21 cellular contexts compared by ENCODE assay signal in genomic region chr2:223196331-223196730, GRCh38.
"Had no signal": no experiment of that assay in that cellular context is flagged by ENCODE, and none has a peak within 500 bp of the region (broad histone marks: within the 10 kb centered on the region; RNA-seq: fewer than 3 reads in every experiment).

No MANE protein-coding gene starts in this region.

- DNase-seq: activated CD4-positive, alpha-beta T cell treated with anti-CD3 and anti-CD28 coated beads for 4 hours; activated CD4-positive, alpha-beta T cell treated with anti-CD3 and anti-CD28 coated beads, Interleukin-2, amount 50 U/mL, for 4 hours; activated effector memory CD4-positive, alpha-beta T cell treated with Interleukin-2 at 50 U/mL for 16 hours; activated naive CD4-positive, alpha-beta T cell treated with Interleukin-2 at 50 U/mL for 16 hours; aorta; caudate nucleus; foreskin fibroblast; heart right ventricle; left lung; naive B cell; nephron progenitor cell; ovary; spleen; stimulated activated CD4-positive, alpha-beta T cell treated with anti-CD3 and anti-CD28 coated beads, Interleukin-2, amount 100 ng/mL, for 48 hours; stimulated activated naive CD4-positive, alpha-beta T cell treated with Interleukin-2 at 50 U/mL for 16 hours; T-helper 1 cell; testis; transverse colon had no signal

- H3K27me3 ChIP-seq: brain microvascular endothelial cell, heart right ventricle, left lung, neutrophil, ovary, spleen, testis, transverse colon had no signal

- ATAC-seq: esophagus mucosa, left lung had no signal

- H3K4me1 ChIP-seq: left lung, spleen, testis, transverse colon had no signal

- H3K4me3 ChIP-seq: heart right ventricle, left lung, ovary, spleen, testis, transverse colon had no signal

- H3K36me3 ChIP-seq: brain microvascular endothelial cell, heart right ventricle, left lung, neutrophil, ovary, spleen, transverse colon had no signal

- H3K27ac ChIP-seq: brain microvascular endothelial cell, heart right ventricle, left lung, neutrophil, ovary, spleen, testis, transverse colon had no signal

- H3K9me3 ChIP-seq: left lung, neutrophil, ovary, testis, transverse colon had no signal
